ENCODE assay signal across 37 cellular contexts in the genomic region with DNA sequence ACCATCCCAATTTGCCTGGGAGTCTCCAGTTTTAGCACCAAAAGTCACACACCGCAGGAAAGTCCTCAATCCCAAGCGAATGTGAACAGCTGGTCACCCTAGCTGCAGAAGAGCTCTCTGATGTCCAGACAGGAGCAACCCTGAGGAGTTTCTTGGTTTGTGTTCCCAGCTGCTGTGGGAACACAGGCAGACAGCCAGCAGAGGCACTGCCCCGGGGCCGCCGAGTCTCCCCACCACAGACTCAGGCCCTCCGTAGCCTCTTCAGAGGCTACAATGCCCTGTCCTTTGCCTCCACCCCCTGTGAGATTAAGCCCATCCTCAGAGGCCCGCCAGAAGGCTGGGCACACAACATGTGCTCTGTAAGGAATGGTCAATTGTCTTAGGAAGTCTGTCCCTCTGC.
"Had no signal": no experiment of that assay in that cellular context is flagged by ENCODE, and none has a peak within 500 bp of the region (broad histone marks: within the 10 kb centered on the region; RNA-seq: fewer than 3 reads in every experiment).

No MANE protein-coding gene starts in this region.

- H3K4me3 Mint-ChIP-seq: activated CD4-positive, alpha-beta memory T cell treated with anti-CD3 and anti-CD28 coated beads, Interleukin-2, amount 10 ng/mL, durations not matched to agents 7 days and 5 days; activated CD8-positive, alpha-beta memory T cell treated with anti-CD3 and anti-CD28 coated beads, Interleukin-2, amount 10 ng/mL, durations not matched to agents 7 days and 5 days; activated naive CD8-positive, alpha-beta T cell treated with anti-CD3 and anti-CD28 coated beads for 36 hours; activated T-cell treated with anti-CD3 and anti-CD28 coated beads, Interleukin-2, amount 50 U/mL, for 72 hours; activated T-helper 17 cell treated with anti-CD3 and anti-CD28 coated beads, Interleukin-2, amount 50 U/mL, for 72 hours had no signal

- DNase-seq: activated CD4-positive, alpha-beta memory T cell treated with anti-CD3 and anti-CD28 coated beads, Interleukin-2, amount 10 ng/mL, durations not matched to agents 7 days and 5 days; activated CD4-positive, alpha-beta T cell treated with anti-CD3 and anti-CD28 coated beads for 1 hour; activated CD4-positive, alpha-beta T cell treated with anti-CD3 and anti-CD28 coated beads for 48 hours; activated CD4-positive, CD25-positive, alpha-beta regulatory T cell; activated CD8-positive, alpha-beta memory T cell treated with anti-CD3 and anti-CD28 coated beads, Interleukin-2, amount 10 ng/mL, durations not matched to agents 7 days and 5 days; activated CD8-positive, alpha-beta memory T cell treated with anti-CD3 and anti-CD28 coated beads, Interleukin-2, amount 50 U/mL, for 48 hours; activated effector memory CD4-positive, alpha-beta T cell treated with anti-CD3 and anti-CD28 coated beads, Interleukin-2, amount 50 U/mL, for 16 hours; activated naive CD4-positive, alpha-beta T cell; activated naive CD4-positive, alpha-beta T cell treated with anti-CD3 and anti-CD28 coated beads, Interleukin-2, amount 50 U/mL, for 16 hours; activated naive CD8-positive, alpha-beta T cell treated with anti-CD3 and anti-CD28 coated beads for 36 hours; activated T-cell treated with anti-CD3 and anti-CD28 coated beads, Interleukin-2, amount 50 U/mL, for 72 hours; amniotic stem cell; aorta; brain microvascular endothelial cell; Karpas-422; KBM-7; MG63; MV-4-11; NCI-H1092; NCI-H1436 treated with DMSO at 0.1 percent for 48 hours; NCI-H1694 treated with DMSO at 0.1 percent for 48 hours; NCI-H2227 treated with DMSO at 0.1 percent for 48 hours; NCI-H446; NCI-H510A treated with DMSO at 0.1 percent for 48 hours; NCI-H526 treated with DMSO at 0.1 percent for 48 hours; NCI-H774; SIG-M5; SW 1271; T-helper 1 cell; T-helper 2 cell; T-helper 9 cell; WERI-Rb-1 had no signal

- H3K27ac Mint-ChIP-seq: activated CD4-positive, alpha-beta memory T cell treated with anti-CD3 and anti-CD28 coated beads, Interleukin-2, amount 10 ng/mL, durations not matched to agents 7 days and 5 days; activated CD8-positive, alpha-beta memory T cell treated with anti-CD3 and anti-CD28 coated beads, Interleukin-2, amount 10 ng/mL, durations not matched to agents 7 days and 5 days; activated naive CD8-positive, alpha-beta T cell treated with anti-CD3 and anti-CD28 coated beads for 36 hours; activated T-cell treated with anti-CD3 and anti-CD28 coated beads, Interleukin-2, amount 50 U/mL, for 72 hours; activated T-helper 17 cell treated with anti-CD3 and anti-CD28 coated beads, Interleukin-2, amount 50 U/mL, for 72 hours had no signal

- H3K27me3 Mint-ChIP-seq: activated CD4-positive, alpha-beta memory T cell treated with anti-CD3 and anti-CD28 coated beads, Interleukin-2, amount 10 ng/mL, durations not matched to agents 7 days and 5 days; activated CD8-positive, alpha-beta memory T cell treated with anti-CD3 and anti-CD28 coated beads, Interleukin-2, amount 10 ng/mL, durations not matched to agents 7 days and 5 days had no signal

- H3K36me3 ChIP-seq: brain microvascular endothelial cell, cardiac muscle cell, MG63, WERI-Rb-1 had no signal

- H3K36me3 Mint-ChIP-seq: activated CD8-positive, alpha-beta memory T cell treated with anti-CD3 and anti-CD28 coated beads, Interleukin-2, amount 10 ng/mL, durations not matched to agents 7 days and 5 days; activated naive CD8-positive, alpha-beta T cell treated with anti-CD3 and anti-CD28 coated beads for 36 hours had no signal

- H3K4me3 ChIP-seq: cardiac muscle cell, MG63 had no signal

- H3K9me3 ChIP-seq: MG63 had no signal

- ATAC-seq: activated CD8-positive, alpha-beta memory T cell treated with anti-CD3 and anti-CD28 coated beads, Interleukin-2, amount 10 ng/mL, durations not matched to agents 7 days and 5 days; activated T-cell treated with anti-CD3 and anti-CD28 coated beads, Interleukin-2, amount 50 U/mL, for 72 hours; activated T-helper 17 cell treated with anti-CD3 and anti-CD28 coated beads, Interleukin-2, amount 50 U/mL, for 72 hours; Panc1; Right ventricle myocardium inferior had no signal

- H3K27me3 ChIP-seq: brain microvascular endothelial cell, cardiac muscle cell, MG63 had no signal

- H3K4me1 Mint-ChIP-seq: activated CD4-positive, alpha-beta memory T cell treated with anti-CD3 and anti-CD28 coated beads, Interleukin-2, amount 10 ng/mL, durations not matched to agents 7 days and 5 days; activated CD8-positive, alpha-beta memory T cell treated with anti-CD3 and anti-CD28 coated beads, Interleukin-2, amount 10 ng/mL, durations not matched to agents 7 days and 5 days; activated naive CD8-positive, alpha-beta T cell treated with anti-CD3 and anti-CD28 coated beads for 36 hours had no signal

- H3K27ac ChIP-seq: brain microvascular endothelial cell, cardiac muscle cell, RWPE1, WERI-Rb-1 had no signal

- H3K9me3 Mint-ChIP-seq: activated CD4-positive, alpha-beta memory T cell treated with anti-CD3 and anti-CD28 coated beads, Interleukin-2, amount 10 ng/mL, durations not matched to agents 7 days and 5 days; activated naive CD8-positive, alpha-beta T cell treated with anti-CD3 and anti-CD28 coated beads for 36 hours; activated T-cell treated with anti-CD3 and anti-CD28 coated beads, Interleukin-2, amount 50 U/mL, for 72 hours; activated T-helper 17 cell treated with anti-CD3 and anti-CD28 coated beads, Interleukin-2, amount 50 U/mL, for 72 hours had no signal
